1 cellular context compared by ENCODE assay signal in the genomic region with DNA sequence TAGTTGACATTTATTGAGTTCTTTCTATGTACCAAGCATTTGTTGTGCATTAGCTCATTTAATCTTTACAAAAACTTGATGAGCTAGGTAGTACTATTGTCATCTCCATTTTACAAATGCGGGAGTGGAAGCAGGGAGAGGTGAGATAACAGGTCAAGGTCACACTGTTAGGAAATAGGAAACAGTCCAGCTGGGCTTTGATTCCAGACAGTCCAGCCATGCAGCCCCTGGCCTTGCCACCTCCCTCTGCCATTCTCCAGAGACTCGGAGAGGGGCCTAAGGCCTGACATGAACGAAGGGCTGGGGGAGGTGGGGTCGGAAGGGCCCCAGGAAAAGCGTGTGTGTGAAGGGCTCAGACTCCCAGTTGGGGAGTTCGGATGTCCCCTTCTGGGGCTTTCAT.
TF ChIP-seq lines count a peak whose summit lies in the region.

No MANE protein-coding gene starts in this region.

TF ChIP-seq in liver, 16 proteins besides CTCF, POLR2A, EP300 and RAD21 (continued from another document):
- TF ChIP-seq, protein P1, sequence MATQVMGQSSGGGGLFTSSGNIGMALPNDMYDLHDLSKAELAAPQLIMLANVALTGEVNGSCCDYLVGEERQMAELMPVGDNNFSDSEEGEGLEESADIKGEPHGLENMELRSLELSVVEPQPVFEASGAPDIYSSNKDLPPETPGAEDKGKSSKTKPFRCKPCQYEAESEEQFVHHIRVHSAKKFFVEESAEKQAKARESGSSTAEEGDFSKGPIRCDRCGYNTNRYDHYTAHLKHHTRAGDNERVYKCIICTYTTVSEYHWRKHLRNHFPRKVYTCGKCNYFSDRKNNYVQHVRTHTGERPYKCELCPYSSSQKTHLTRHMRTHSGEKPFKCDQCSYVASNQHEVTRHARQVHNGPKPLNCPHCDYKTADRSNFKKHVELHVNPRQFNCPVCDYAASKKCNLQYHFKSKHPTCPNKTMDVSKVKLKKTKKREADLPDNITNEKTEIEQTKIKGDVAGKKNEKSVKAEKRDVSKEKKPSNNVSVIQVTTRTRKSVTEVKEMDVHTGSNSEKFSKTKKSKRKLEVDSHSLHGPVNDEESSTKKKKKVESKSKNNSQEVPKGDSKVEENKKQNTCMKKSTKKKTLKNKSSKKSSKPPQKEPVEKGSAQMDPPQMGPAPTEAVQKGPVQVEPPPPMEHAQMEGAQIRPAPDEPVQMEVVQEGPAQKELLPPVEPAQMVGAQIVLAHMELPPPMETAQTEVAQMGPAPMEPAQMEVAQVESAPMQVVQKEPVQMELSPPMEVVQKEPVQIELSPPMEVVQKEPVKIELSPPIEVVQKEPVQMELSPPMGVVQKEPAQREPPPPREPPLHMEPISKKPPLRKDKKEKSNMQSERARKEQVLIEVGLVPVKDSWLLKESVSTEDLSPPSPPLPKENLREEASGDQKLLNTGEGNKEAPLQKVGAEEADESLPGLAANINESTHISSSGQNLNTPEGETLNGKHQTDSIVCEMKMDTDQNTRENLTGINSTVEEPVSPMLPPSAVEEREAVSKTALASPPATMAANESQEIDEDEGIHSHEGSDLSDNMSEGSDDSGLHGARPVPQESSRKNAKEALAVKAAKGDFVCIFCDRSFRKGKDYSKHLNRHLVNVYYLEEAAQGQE (IDR thresholded peaks at IDR 0.05), result peak; percentile 32
- TF ChIP-seq TAF1 (conservative IDR thresholded peaks at IDR 0.05) (no peak), FOXA1 (IDR thresholded peaks at IDR 0.05) (no peak), HNF4A (conservative IDR thresholded peaks at IDR 0.05) (peak; percentile 35 to 55)
